ENCODE assay signal across 19 cellular contexts in genomic region chr12:1797991-1798733, GRCh38. TPM values are rescaled to one million over a fixed set of nuclear protein-coding genes. Genes with fewer than 3 reads are reported as not detected.
A peak's percentile ranks its signal among the peaks of the same experiment; 100 is the strongest.
DNase-seq lines count a peak whose midpoint lies in the region; ATAC-seq and TF ChIP-seq lines count a peak whose summit lies in the region.
"Had no signal": no experiment of that assay in that cellular context is flagged by ENCODE, and none has a peak within 500 bp of the region (broad histone marks: within the 10 kb centered on the region; RNA-seq: fewer than 3 reads in every experiment).

No MANE protein-coding gene starts in this region.

- intact Hi-C loops in activated T-helper 2 cell treated with anti-CD3 and anti-CD28 coated beads, Interferon-gamma antibody, Interleukin-2, Interleukin-4, amounts not matched to agents 10 μg/mL and 5 μg/mL and 100 μg/mL, durations not matched to agents 14 hours and 24 hours and 36 hours (cut with micrococcal nuclease), result loop anchor here (2.0 kb wide), 2 partner anchors 195 to 237 kb away; no protein-coding TSS in a partner anchor

- no peaks in the 10 kb centered on the region for H3K36me3 Mint-ChIP-seq in activated T-helper 2 cell treated with anti-CD3 and anti-CD28 coated beads, Interferon-gamma antibody, Interleukin-2, Interleukin-4, amounts not matched to agents 10 μg/mL and 5 μg/mL and 100 μg/mL, durations not matched to agents 14 hours and 24 hours and 36 hours (ENCODE audit: low read depth)
- no peaks in the 10 kb centered on the region for H3K36me3 Mint-ChIP-seq in neural crest cell (ENCODE audit: low read depth)

- H4K20me1 ChIP-seq in SK-N-SH (ENCODE audit: insufficient read depth), result no peaks in the 10 kb centered on the region
- peaks cover 0 to 25% (median 0%) of the 10 kb centered on the region in 11 experiments; a peak in 7 of 22 replicates for H4K20me1 ChIP-seq in BLaER1 treated with 17β-estradiol and CSF1 and Interleukin-3, amounts not matched to agents 10 nM and 100 nM
- no peaks in the 10 kb centered on the region for H4K20me1 ChIP-seq in smooth muscle cell (ENCODE audit: low read depth)

- H3K36me3 ChIP-seq in SK-N-SH (replicated peaks in 1 of 2; ENCODE audit: control insufficient read depth in 1 of 2, insufficient read depth in 2 of 2, low read length in 1 of 2) (no peaks in the 10 kb centered on the region), smooth muscle cell (ENCODE audit: low read depth) (no peaks in the 10 kb centered on the region)
- peaks cover 0 to 57% (median 28%) of the 10 kb centered on the region in 11 experiments; a peak in 17 of 22 replicates for H3K36me3 ChIP-seq in BLaER1 treated with 17β-estradiol and CSF1 and Interleukin-3, amounts not matched to agents 10 nM and 100 nM

- POLR2A ChIA-PET in SK-N-SH (lab: Yijun Ruan, JAX), result interaction anchor here (0.6 kb wide), 1 partner anchor 40 kb away, joined by 3 read pairs; no protein-coding TSS in a partner anchor

- no peaks in the 10 kb centered on the region for H3K79me2 ChIP-seq in SK-N-SH (ENCODE audit: insufficient read depth)
- no peaks in the 10 kb centered on the region for H3K79me2 ChIP-seq in smooth muscle cell (ENCODE audit: low read depth)

- no peak overlapping the region for H3K27ac ChIP-seq in SK-N-SH (ENCODE audit: low read depth in 2 of 2, low read length in 1 of 2)
- peak overlapping the region; percentile 88 to 100 (median 97) for H3K27ac ChIP-seq in BLaER1 treated with 17β-estradiol and CSF1 and Interleukin-3, amounts not matched to agents 10 nM and 100 nM
- no peak overlapping the region for H3K27ac ChIP-seq in smooth muscle cell (ENCODE audit: low read depth)

- H3K4me2 ChIP-seq in SK-N-SH, result no peak overlapping the region
- peak overlapping the region; percentile 95 to 99 (median 97) for H3K4me2 ChIP-seq in BLaER1 treated with 17β-estradiol and CSF1 and Interleukin-3, amounts not matched to agents 10 nM and 100 nM
- no peak overlapping the region for H3K4me2 ChIP-seq in smooth muscle cell

- no peaks in the 10 kb centered on the region for H3K27me3 Mint-ChIP-seq in activated T-helper 2 cell treated with anti-CD3 and anti-CD28 coated beads, Interferon-gamma antibody, Interleukin-2, Interleukin-4, amounts not matched to agents 10 μg/mL and 5 μg/mL and 100 μg/mL, durations not matched to agents 14 hours and 24 hours and 36 hours (ENCODE audit: low read depth)
- H3K27me3 Mint-ChIP-seq in neural crest cell (ENCODE audit: low read depth), result no peaks in the 10 kb centered on the region
- H3K27me3 Mint-ChIP-seq: activated naive CD8-positive, alpha-beta T cell treated with anti-CD3 and anti-CD28 coated beads, Interleukin-2, amount 50 U/mL, for 24 hours; T-helper 17 cell had no signal

- no peaks in the 10 kb centered on the region for H3F3A ChIP-seq in SK-N-SH (replicated peaks; ENCODE audit: insufficient read depth)
- H3F3A ChIP-seq in smooth muscle cell (ENCODE audit: low read depth), result no peaks in the 10 kb centered on the region

- TF ChIP-seq CTCF in SK-N-SH (IDR thresholded peaks at IDR 0.05) (no peak), neural crest cell (conservative IDR thresholded peaks at IDR 0.05) (no peak), smooth muscle cell (IDR thresholded peaks at IDR 0.05; ENCODE audit: borderline replicate concordance, insufficient read depth, poor library complexity, severe bottlenecking) (no peak)

- H3K9me2 ChIP-seq in SK-N-SH, result no peaks in the 10 kb centered on the region

- H3K4me1 ChIP-seq in SK-N-SH (ENCODE audit: control insufficient read depth in 1 of 2, insufficient read depth in 2 of 2, low read depth in 1 of 2, low read length in 1 of 2), result peaks cover 0 to 36% of the 10 kb centered on the region in 2 experiments; a peak in 1 of 4 replicates
- peaks cover 71 to 99% (median 98%) of the 10 kb centered on the region in 10 experiments for H3K4me1 ChIP-seq in BLaER1 treated with 17β-estradiol and CSF1 and Interleukin-3, amounts not matched to agents 10 nM and 100 nM
- H3K4me1 ChIP-seq in smooth muscle cell (ENCODE audit: low read depth), result no peaks in the 10 kb centered on the region

- peaks cover 5% of the 10 kb centered on the region for H3K4me1 Mint-ChIP-seq in activated T-helper 2 cell treated with anti-CD3 and anti-CD28 coated beads, Interferon-gamma antibody, Interleukin-2, Interleukin-4, amounts not matched to agents 10 μg/mL and 5 μg/mL and 100 μg/mL, durations not matched to agents 14 hours and 24 hours and 36 hours (ENCODE audit: low read depth)
- H3K4me1 Mint-ChIP-seq in neural crest cell, result peaks cover 17% of the 10 kb centered on the region

- H3K4me3 Mint-ChIP-seq in activated T-helper 2 cell treated with anti-CD3 and anti-CD28 coated beads, Interferon-gamma antibody, Interleukin-2, Interleukin-4, amounts not matched to agents 10 μg/mL and 5 μg/mL and 100 μg/mL, durations not matched to agents 14 hours and 24 hours and 36 hours (ENCODE audit: low read depth), result peak overlapping the region; percentile 79
- no peak overlapping the region for H3K4me3 Mint-ChIP-seq in neural crest cell

- no peaks in the 10 kb centered on the region for H3K27me3 ChIP-seq in SK-N-SH (ENCODE audit: insufficient read depth)
- H3K27me3 ChIP-seq in BLaER1 treated with 17β-estradiol and CSF1 and Interleukin-3, amounts not matched to agents 10 nM and 100 nM, result no peaks in the 10 kb centered on the region
- no peaks in the 10 kb centered on the region for H3K27me3 ChIP-seq in smooth muscle cell (ENCODE audit: low read depth)

- no peaks in the 10 kb centered on the region for H3K9me3 Mint-ChIP-seq in activated T-helper 2 cell treated with anti-CD3 and anti-CD28 coated beads, Interferon-gamma antibody, Interleukin-2, Interleukin-4, amounts not matched to agents 10 μg/mL and 5 μg/mL and 100 μg/mL, durations not matched to agents 14 hours and 24 hours and 36 hours
- no peaks in the 10 kb centered on the region for H3K9me3 Mint-ChIP-seq in neural crest cell
- H3K9me3 Mint-ChIP-seq: activated naive CD8-positive, alpha-beta T cell treated with anti-CD3 and anti-CD28 coated beads, Interleukin-2, amount 50 U/mL, for 24 hours had no signal

- CTCF ChIA-PET in SK-N-SH (lab: Yijun Ruan, JAX), result interaction anchor here (0.7 to 17.5 kb wide), 7 partner anchors 76 to 165 kb away, joined by 3 to 349 read pairs (median 3); partner anchors contain the start of gene WNT5B

- no peak for TF ChIP-seq EP300 in SK-N-SH (IDR thresholded peaks at IDR 0.05; ENCODE audit: borderline replicate concordance in 1 of 2, low read depth in 1 of 2, low read length in 1 of 2)

- H3K9me3 ChIP-seq in SK-N-SH (no peaks in the 10 kb centered on the region), smooth muscle cell (replicated peaks; ENCODE audit: low read depth) (no peaks in the 10 kb centered on the region)
- no peaks in the 10 kb centered on the region for H3K9me3 ChIP-seq in BLaER1 treated with 17β-estradiol and CSF1 and Interleukin-3, amounts not matched to agents 10 nM and 100 nM (replicated peaks in 1 of 11)

- WGBS in SK-N-SH (ENCODE audit: low lambda C conversion rate), result 89% methylated on average over 7 of the region's 23 CpGs
- 91% methylated on average over 20 of the region's 23 CpGs for WGBS in smooth muscle cell (ENCODE audit: low lambda C conversion rate)

- H2AFZ ChIP-seq in SK-N-SH (ENCODE audit: low read depth) (no peak overlapping the region), smooth muscle cell (ENCODE audit: low read depth) (no peak overlapping the region)

- no peak for ATAC-seq in SK-N-SH treated with all-trans-retinoic acid at 6 μM for 48 hours
- ATAC-seq in left lobe of liver, result no peak
- ATAC-seq: activated naive CD8-positive, alpha-beta T cell treated with anti-CD3 and anti-CD28 coated beads, Interleukin-2, amount 50 U/mL, for 24 hours; Panc1; T-helper 17 cell had no signal

- DNase-seq in SK-N-SH (peak; percentile 8), neural crest cell (ENCODE audit: low read depth, low spot score) (no peak), left lobe of liver (ENCODE audit: low spot score) (no peak), smooth muscle cell (lab: John Stamatoyannopoulos, UW; ENCODE audit: unreplicated experiment) (no peak), GM19240 (ENCODE audit: insufficient read length, low spot score) (no peak)
- peak; percentile 8 for DNase-seq in activated T-helper 2 cell treated with anti-CD3 and anti-CD28 coated beads, Interferon-gamma antibody, Interleukin-2, Interleukin-4, amounts not matched to agents 10 μg/mL and 5 μg/mL and 100 μg/mL, durations not matched to agents 14 hours and 24 hours and 36 hours (ENCODE audit: low spot score)
- DNase-seq: activated CD4-positive, alpha-beta T cell treated with anti-CD3 and anti-CD28 coated beads, Interleukin-2, amount 50 U/mL, for 4 hours; activated naive CD8-positive, alpha-beta T cell treated with anti-CD3 and anti-CD28 coated beads, Interleukin-2, amount 50 U/mL, for 24 hours; central memory CD4-positive, alpha-beta T cell; IMR-90; NCI-H1417; NCI-H446; small intestine; T-helper 17 cell had no signal

- no peak for TF ChIP-seq RAD21 in SK-N-SH (IDR thresholded peaks at IDR 0.05; ENCODE audit: low read length)

- H3K9ac ChIP-seq in SK-N-SH (no peak overlapping the region), smooth muscle cell (ENCODE audit: low read depth) (no peak overlapping the region)
- peak overlapping the region; percentile 85 to 94 (median 93) for H3K9ac ChIP-seq in BLaER1 treated with 17β-estradiol and CSF1 and Interleukin-3, amounts not matched to agents 10 nM and 100 nM

- H3K27ac Mint-ChIP-seq in activated T-helper 2 cell treated with anti-CD3 and anti-CD28 coated beads, Interferon-gamma antibody, Interleukin-2, Interleukin-4, amounts not matched to agents 10 μg/mL and 5 μg/mL and 100 μg/mL, durations not matched to agents 14 hours and 24 hours and 36 hours, result no peak overlapping the region
- peak overlapping the region; percentile 94 for H3K27ac Mint-ChIP-seq in neural crest cell (ENCODE audit: unreplicated experiment)

- H3K4me3 ChIP-seq in SK-N-SH (ENCODE audit: low read depth in 2 of 2, low read length in 1 of 2), result no peak overlapping the region
- H3K4me3 ChIP-seq in BLaER1 treated with 17β-estradiol and CSF1 and Interleukin-3, amounts not matched to agents 10 nM and 100 nM, result peak overlapping the region; percentile 57 to 76 (median 63); a peak in 16 of 20 replicates
- no peak overlapping the region for H3K4me3 ChIP-seq in smooth muscle cell

TF ChIP-seq in SK-N-SH, 30 proteins besides CTCF, POLR2A, EP300 and RAD21 (continues in another document):
- TF ChIP-seq CHD2 (IDR thresholded peaks at IDR 0.05; ENCODE audit: low read length, partially characterized antibody), result no peak

RNA-seq across cellular contexts. Expression of gene LRTM2, which starts 22.2 kb away (rescaled TPM):
- polyA plus RNA-seq in SK-N-SH (2012; rRNA removed) (not detected in 2 replicates), smooth muscle cell (not detected in 2 replicates)
- not detected in 2 replicates for polyA plus RNA-seq in SK-N-SH (2012; cell fraction: cytosol; rRNA removed)
- polyA plus RNA-seq in SK-N-SH (2012; cell fraction: nucleus; rRNA removed), result 0.07 TPM in 1 of 2 replicates, not detected in the other
- total RNA-seq in activated T-helper 2 cell treated with anti-CD3 and anti-CD28 coated beads, Interferon-gamma antibody, Interleukin-2, Interleukin-4, amounts not matched to agents 10 μg/mL and 5 μg/mL and 100 μg/mL, durations not matched to agents 14 hours and 24 hours and 36 hours, result 0.07 and 0.09 TPM in 2 replicates
- total RNA-seq in neural crest cell (0.19 TPM in 1 of 2 replicates, not detected in the other), left lobe of liver (not detected), smooth muscle cell (not detected in 2 replicates)
- total RNA-seq: A172, IMR-90, left colon, T-helper 17 cell had no signal
- polyA plus RNA-seq: IMR-90 had no signal

Comparison
In these comparisons a context has a peak if more than half of its experiments do, and no peak if none do; other contexts are left out.
1. DNase-seq: peak in SK-N-SH (single experiment) and activated T-helper 2 cell treated with anti-CD3 and anti-CD28 coated beads, Interferon-gamma antibody, Interleukin-2, Interleukin-4, amounts not matched to agents 10 μg/mL and 5 μg/mL and 100 μg/mL, durations not matched to agents 14 hours and 24 hours and 36 hours (single experiment); none in neural crest cell (single experiment), left lobe of liver (single experiment), smooth muscle cell (single experiment) and GM19240 (single experiment).
2. H3K27ac ChIP-seq: peak in BLaER1 treated with 17β-estradiol and CSF1 and Interleukin-3, amounts not matched to agents 10 nM and 100 nM (11 of 11); none in SK-N-SH (0 of 2) and smooth muscle cell (single experiment).
3. H3K4me2 ChIP-seq: peak in BLaER1 treated with 17β-estradiol and CSF1 and Interleukin-3, amounts not matched to agents 10 nM and 100 nM (11 of 11); none in SK-N-SH (single experiment) and smooth muscle cell (single experiment).
4. H3K4me3 ChIP-seq: peak in BLaER1 treated with 17β-estradiol and CSF1 and Interleukin-3, amounts not matched to agents 10 nM and 100 nM (10 of 10); none in SK-N-SH (0 of 2) and smooth muscle cell (single experiment).
5. H3K9ac ChIP-seq: peak in BLaER1 treated with 17β-estradiol and CSF1 and Interleukin-3, amounts not matched to agents 10 nM and 100 nM (11 of 11); none in SK-N-SH (single experiment) and smooth muscle cell (single experiment).